37 cellular contexts compared by ENCODE assay signal in genomic region chr16:10671729-10672128, GRCh38. TPM values are rescaled to one million over a fixed set of nuclear protein-coding genes. Genes with fewer than 3 reads are reported as not detected.
"Had no signal": no experiment of that assay in that cellular context is flagged by ENCODE, and none has a peak within 500 bp of the region (broad histone marks: within the 10 kb centered on the region; RNA-seq: fewer than 3 reads in every experiment).

No MANE protein-coding gene starts in this region.

- DNase-seq: Karpas-422, Kasumi-1, MG63, MM.1S, MV-4-11, NCI-H1048, NCI-H1092, NCI-H1092 treated with DMSO at 0.1 percent for 48 hours, NCI-H1105, NCI-H1105 treated with DMSO at 0.1 percent for 48 hours, NCI-H1417, NCI-H1417 treated with DMSO at 0.1 percent for 48 hours, NCI-H1436, NCI-H1436 treated with DMSO at 0.1 percent for 48 hours, NCI-H146, NCI-H1694, NCI-H1694 treated with DMSO at 0.1 percent for 48 hours, NCI-H187, NCI-H187 treated with DMSO at 0.1 percent for 48 hours, NCI-H1930, NCI-H2029, NCI-H2029 treated with DMSO at 0.1 percent for 48 hours, NCI-H2081, NCI-H2081 treated with DMSO at 0.1 percent for 48 hours, NCI-H2107, NCI-H2171, NCI-H2171 treated with DMSO at 0.1 percent for 48 hours, NCI-H2227 treated with DMSO at 0.1 percent for 48 hours, NCI-H226, NCI-H345, NCI-H446, NCI-H446 treated with DMSO at 0.1 percent for 48 hours, NCI-H510A had no signal

- H3K36me3 ChIP-seq: MG63 had no signal

- H3K27ac ChIP-seq: KMS-11 had no signal

- H3K4me3 ChIP-seq: MG63 had no signal

- H3K9me3 ChIP-seq: MG63 had no signal

RNA-seq across cellular contexts. Expression of gene TEKT5, which starts 23.0 kb away (rescaled TPM):
- total RNA-seq: LHCN-M2, MCF 10A, NCI-H460 had no signal
